1 cellular context compared by ENCODE assay signal in the genomic region with DNA sequence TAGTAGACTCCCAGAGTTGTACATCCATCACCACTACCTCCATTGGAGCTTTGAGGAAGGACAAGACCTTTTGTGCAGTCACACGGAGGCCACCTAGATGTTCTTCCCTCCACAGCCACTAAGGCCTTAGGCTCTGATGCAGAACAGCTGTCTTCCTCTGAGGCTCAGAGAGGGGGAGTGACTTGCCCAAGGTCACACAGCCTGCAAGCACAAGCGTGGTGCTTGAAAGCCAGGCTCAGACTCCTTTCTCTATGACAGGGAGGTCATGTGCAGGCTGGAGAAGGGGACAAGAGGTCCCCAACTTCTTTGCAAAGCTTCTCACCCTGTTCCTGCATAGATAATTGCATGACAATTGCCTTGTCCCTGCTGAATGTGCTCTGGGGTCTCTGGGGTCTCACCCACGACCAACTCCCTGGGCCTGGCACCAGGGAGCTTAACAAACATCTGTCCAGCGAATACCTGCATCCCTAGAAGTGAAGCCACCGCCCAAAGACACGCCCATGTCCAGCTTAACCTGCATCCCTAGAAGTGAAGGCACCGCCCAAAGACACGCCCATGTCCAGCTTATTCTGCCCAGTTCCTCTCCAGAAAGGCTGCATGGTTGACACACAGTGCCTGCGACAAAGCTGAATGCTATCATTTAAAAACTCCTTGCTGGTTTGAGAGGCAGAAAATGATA.
TF ChIP-seq lines count a peak whose summit lies in the region.

No MANE protein-coding gene starts in this region.

TF ChIP-seq in HCT116, 20 proteins besides CTCF, POLR2A, EP300 and RAD21:
- TF ChIP-seq SRF (IDR thresholded peaks at IDR 0.05; ENCODE audit: low read depth) = no peak
- no peak for TF ChIP-seq SIN3A (IDR thresholded peaks at IDR 0.05; ENCODE audit: low read depth)
- TF ChIP-seq, protein P1, sequence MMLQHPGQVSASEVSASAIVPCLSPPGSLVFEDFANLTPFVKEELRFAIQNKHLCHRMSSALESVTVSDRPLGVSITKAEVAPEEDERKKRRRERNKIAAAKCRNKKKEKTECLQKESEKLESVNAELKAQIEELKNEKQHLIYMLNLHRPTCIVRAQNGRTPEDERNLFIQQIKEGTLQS (IDR thresholded peaks at IDR 0.05) = no peak
- no peak for TF ChIP-seq YY1 (IDR thresholded peaks at IDR 0.05; ENCODE audit: extremely low read depth, insufficient replicate concordance, low read depth, low read length)
- TF ChIP-seq POLR2AphosphoS5 (IDR thresholded peaks at IDR 0.05; ENCODE audit: low read depth, low read length) = no peak
- TF ChIP-seq, protein P2, sequence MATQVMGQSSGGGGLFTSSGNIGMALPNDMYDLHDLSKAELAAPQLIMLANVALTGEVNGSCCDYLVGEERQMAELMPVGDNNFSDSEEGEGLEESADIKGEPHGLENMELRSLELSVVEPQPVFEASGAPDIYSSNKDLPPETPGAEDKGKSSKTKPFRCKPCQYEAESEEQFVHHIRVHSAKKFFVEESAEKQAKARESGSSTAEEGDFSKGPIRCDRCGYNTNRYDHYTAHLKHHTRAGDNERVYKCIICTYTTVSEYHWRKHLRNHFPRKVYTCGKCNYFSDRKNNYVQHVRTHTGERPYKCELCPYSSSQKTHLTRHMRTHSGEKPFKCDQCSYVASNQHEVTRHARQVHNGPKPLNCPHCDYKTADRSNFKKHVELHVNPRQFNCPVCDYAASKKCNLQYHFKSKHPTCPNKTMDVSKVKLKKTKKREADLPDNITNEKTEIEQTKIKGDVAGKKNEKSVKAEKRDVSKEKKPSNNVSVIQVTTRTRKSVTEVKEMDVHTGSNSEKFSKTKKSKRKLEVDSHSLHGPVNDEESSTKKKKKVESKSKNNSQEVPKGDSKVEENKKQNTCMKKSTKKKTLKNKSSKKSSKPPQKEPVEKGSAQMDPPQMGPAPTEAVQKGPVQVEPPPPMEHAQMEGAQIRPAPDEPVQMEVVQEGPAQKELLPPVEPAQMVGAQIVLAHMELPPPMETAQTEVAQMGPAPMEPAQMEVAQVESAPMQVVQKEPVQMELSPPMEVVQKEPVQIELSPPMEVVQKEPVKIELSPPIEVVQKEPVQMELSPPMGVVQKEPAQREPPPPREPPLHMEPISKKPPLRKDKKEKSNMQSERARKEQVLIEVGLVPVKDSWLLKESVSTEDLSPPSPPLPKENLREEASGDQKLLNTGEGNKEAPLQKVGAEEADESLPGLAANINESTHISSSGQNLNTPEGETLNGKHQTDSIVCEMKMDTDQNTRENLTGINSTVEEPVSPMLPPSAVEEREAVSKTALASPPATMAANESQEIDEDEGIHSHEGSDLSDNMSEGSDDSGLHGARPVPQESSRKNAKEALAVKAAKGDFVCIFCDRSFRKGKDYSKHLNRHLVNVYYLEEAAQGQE (IDR thresholded peaks at IDR 0.05; ENCODE audit: low read depth) = no peak
- no peak for TF ChIP-seq ELF1 (IDR thresholded peaks at IDR 0.05; ENCODE audit: borderline replicate concordance, low read depth)
- no peak for TF ChIP-seq CEBPB (IDR thresholded peaks at IDR 0.05; ENCODE audit: low read depth)
- no peak for TF ChIP-seq TCF7L2 (IDR thresholded peaks at IDR 0.05; ENCODE audit: borderline replicate concordance, extremely low read depth, insufficient read depth, insufficient read length)
- no peak for TF ChIP-seq ZNF274 (IDR thresholded peaks at IDR 0.05; ENCODE audit: low read depth, low read length)
- no peak for TF ChIP-seq SP1 (IDR thresholded peaks at IDR 0.05; ENCODE audit: low read depth)
